In the genomic region with DNA sequence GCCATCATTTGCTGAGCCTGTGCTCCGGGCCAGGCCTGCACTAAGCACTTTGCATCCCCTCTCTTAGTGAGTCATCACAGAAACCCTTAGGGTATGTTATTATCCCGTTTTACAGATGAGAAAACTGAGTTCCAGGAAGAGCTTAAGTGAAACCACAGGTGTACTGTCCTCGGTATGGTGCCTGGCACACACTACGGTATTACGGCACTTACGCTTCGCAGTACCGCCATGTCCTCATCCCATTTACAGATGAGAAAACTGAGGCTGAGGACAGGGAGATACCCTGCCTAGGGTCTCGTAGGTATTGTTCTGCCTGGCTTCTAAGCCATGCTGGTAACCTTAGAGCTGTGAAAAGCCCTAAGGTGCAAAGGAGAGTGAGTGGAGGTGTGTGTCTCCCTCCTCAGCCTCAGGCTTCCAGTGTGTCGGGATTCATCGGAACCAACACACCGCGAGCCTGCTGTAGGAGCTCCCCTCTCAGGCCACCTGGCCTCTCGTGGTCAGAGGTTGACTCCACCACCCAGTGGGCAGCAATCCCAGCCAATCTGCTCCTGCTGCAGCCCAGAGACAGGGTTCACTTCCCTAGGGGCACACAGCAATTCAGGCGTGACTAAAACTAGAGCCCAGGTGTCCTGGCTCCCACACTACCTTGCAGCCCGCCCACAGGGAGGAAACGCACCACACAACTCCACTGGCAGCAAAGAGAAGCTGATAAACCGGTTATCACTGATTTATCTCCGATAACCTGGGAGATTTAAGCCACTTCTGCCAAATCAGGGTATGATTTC, we compare ENCODE assay signal across 18 cellular contexts.
"Had no signal": no experiment of that assay in that cellular context is flagged by ENCODE, and none has a peak within 500 bp of the region (broad histone marks: within the 10 kb centered on the region; RNA-seq: fewer than 3 reads in every experiment).

No MANE protein-coding gene starts in this region.

- H3K4me3 Mint-ChIP-seq: activated CD8-positive, alpha-beta T cell treated with anti-CD3 and anti-CD28 coated beads for 36 hours; activated T-cell treated with anti-CD3 and anti-CD28 coated beads, Interleukin-2, amount 50 U/mL, for 72 hours; endodermal cell; nephron had no signal

- H3K9me3 Mint-ChIP-seq: activated CD8-positive, alpha-beta T cell treated with anti-CD3 and anti-CD28 coated beads for 36 hours; activated T-cell treated with anti-CD3 and anti-CD28 coated beads, Interleukin-2, amount 50 U/mL, for 72 hours; endodermal cell; nephron had no signal

- DNase-seq: activated CD4-positive, alpha-beta T cell treated with anti-CD3 and anti-CD28 coated beads for 4 hours; activated CD8-positive, alpha-beta T cell treated with anti-CD3 and anti-CD28 coated beads for 36 hours; activated T-cell treated with anti-CD3 and anti-CD28 coated beads, Interleukin-2, amount 50 U/mL, for 72 hours; dorsolateral prefrontal cortex; endodermal cell; erythroblast; sigmoid colon; SK-N-SH; spleen; stomach; T-helper 1 cell; T1000; testis had no signal

- ATAC-seq: activated CD8-positive, alpha-beta T cell treated with anti-CD3 and anti-CD28 coated beads for 36 hours; activated T-cell treated with anti-CD3 and anti-CD28 coated beads, Interleukin-2, amount 50 U/mL, for 72 hours; left lung had no signal

- H3K4me3 ChIP-seq: dorsolateral prefrontal cortex, left lung, sigmoid colon, spleen, stomach, testis, upper lobe of left lung had no signal

- H3K9ac ChIP-seq: SK-N-SH had no signal

- H3K4me1 ChIP-seq: left lung, sigmoid colon, stomach, upper lobe of left lung had no signal

- H3K9me3 ChIP-seq: left lung, sigmoid colon, SK-N-SH, spleen, stomach, testis, upper lobe of left lung had no signal

- H3K27me3 Mint-ChIP-seq: activated CD8-positive, alpha-beta T cell treated with anti-CD3 and anti-CD28 coated beads for 36 hours had no signal

- H3K27ac Mint-ChIP-seq: activated CD8-positive, alpha-beta T cell treated with anti-CD3 and anti-CD28 coated beads for 36 hours; activated T-cell treated with anti-CD3 and anti-CD28 coated beads, Interleukin-2, amount 50 U/mL, for 72 hours; endodermal cell; nephron had no signal

- H3K4me2 ChIP-seq: SK-N-SH had no signal

- FAIRE-seq: astrocyte, keratinocyte had no signal

- H3K9me2 ChIP-seq: SK-N-SH had no signal

- H3K27ac ChIP-seq: dorsolateral prefrontal cortex, left lung, sigmoid colon, stomach, testis, upper lobe of left lung had no signal

- H3K4me1 Mint-ChIP-seq: endodermal cell, nephron had no signal
